In genomic region chr2:63588385-63589147, GRCh38 we compare ENCODE assay signal across 8 cellular contexts. TPM values are rescaled to one million over a fixed set of nuclear protein-coding genes. Genes with fewer than 3 reads are reported as not detected.
A peak's percentile ranks its signal among the peaks of the same experiment; 100 is the strongest.
DNase-seq lines count a peak whose midpoint lies in the region; ATAC-seq and TF ChIP-seq lines count a peak whose summit lies in the region.

TSS of gene MDH1 (plus strand) at chr2:63588963. CDS start at chr2:63589044, 81 bp downstream.
A gene with protein sequence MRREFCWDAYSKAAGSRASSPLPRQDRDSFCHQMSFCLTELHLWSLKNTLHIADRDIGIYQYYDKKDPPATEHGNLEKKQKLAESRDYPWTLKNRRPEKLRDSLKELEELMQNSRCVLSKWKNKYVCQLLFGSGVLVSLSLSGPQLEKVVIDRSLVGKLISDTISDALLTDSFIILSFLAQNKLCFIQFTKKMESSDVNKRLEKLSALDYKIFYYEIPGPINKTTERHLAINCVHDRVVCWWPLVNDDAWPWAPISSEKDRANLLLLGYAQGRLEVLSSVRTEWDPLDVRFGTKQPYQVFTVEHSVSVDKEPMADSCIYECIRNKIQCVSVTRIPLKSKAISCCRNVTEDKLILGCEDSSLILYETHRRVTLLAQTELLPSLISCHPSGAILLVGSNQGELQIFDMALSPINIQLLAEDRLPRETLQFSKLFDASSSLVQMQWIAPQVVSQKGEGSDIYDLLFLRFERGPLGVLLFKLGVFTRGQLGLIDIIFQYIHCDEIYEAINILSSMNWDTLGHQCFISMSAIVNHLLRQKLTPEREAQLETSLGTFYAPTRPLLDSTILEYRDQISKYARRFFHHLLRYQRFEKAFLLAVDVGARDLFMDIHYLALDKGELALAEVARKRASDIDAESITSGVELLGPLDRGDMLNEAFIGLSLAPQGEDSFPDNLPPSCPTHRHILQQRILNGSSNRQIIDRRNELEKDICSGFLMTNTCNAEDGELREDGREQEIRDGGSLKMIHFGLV (minus strand): TSS chr2:63588477. CDS start chr2:63588271, 206 bp downstream.

- DNase-seq in EH (ENCODE audit: low read depth) (peak; percentile 99), GOT3 (lab: John Stamatoyannopoulos, UW) (peak; percentile 84), LHCN-M2 (ENCODE audit: low read depth) (peak; percentile 100), RPMI7951 (ENCODE audit: low read depth) (peak; percentile 100), fibroblast of lung (ENCODE audit: low read depth in 2 of 2) (peak; percentile 100), naive B cell (peak; percentile 94)
- peak; percentile 76 to 95 for DNase-seq in stimulated activated effector memory CD8-positive, alpha-beta T cell treated with anti-CD3 and anti-CD28 coated beads, Interleukin-12 subunit alpha, Interleukin-12 subunit beta, amount 100 ng/mL, for 72 hours (ENCODE audit: low spot score in 2 of 2)

- peaks cover 28% of the 10 kb centered on the region for H3K4me1 Mint-ChIP-seq in activated T-helper 17 cell treated with anti-CD3 and anti-CD28 coated beads, Interleukin-2, amount 50 U/mL, for 72 hours
- peaks cover 18 to 44% (median 36%) of the 10 kb centered on the region in 3 donors for H3K4me1 Mint-ChIP-seq in naive B cell
- H3K4me1 Mint-ChIP-seq in stimulated activated effector memory CD8-positive, alpha-beta T cell treated with anti-CD3 and anti-CD28 coated beads, Interleukin-12 subunit alpha, Interleukin-12 subunit beta, amount 100 ng/mL, for 72 hours, result peaks cover 27% of the 10 kb centered on the region

- H2AFZ ChIP-seq in fibroblast of lung (ENCODE audit: low read length), result peak within 1 kb of the TSS; percentile 98

- peak within 1 kb of the TSS; percentile 92 for H3K27ac ChIP-seq in fibroblast of lung (ENCODE audit: insufficient read depth, low read length)

- ATAC-seq in activated T-helper 17 cell treated with anti-CD3 and anti-CD28 coated beads, Interleukin-2, amount 50 U/mL, for 72 hours (replicated peaks), result peak; percentile 91
- ATAC-seq in naive B cell (ENCODE audit: low read depth in 2 of 2), result peak; percentile 80 to 81
- peak; percentile 95 for ATAC-seq in stimulated activated effector memory CD8-positive, alpha-beta T cell treated with anti-CD3 and anti-CD28 coated beads, Interleukin-12 subunit alpha, Interleukin-12 subunit beta, amount 100 ng/mL, for 72 hours

- peak within 1 kb of the TSS; percentile 72 for H3K4me2 ChIP-seq in fibroblast of lung (ENCODE audit: extremely low read depth, insufficient read depth, low read length)

- H3K27ac Mint-ChIP-seq in activated T-helper 17 cell treated with anti-CD3 and anti-CD28 coated beads, Interleukin-2, amount 50 U/mL, for 72 hours, result peak within 1 kb of the TSS; percentile 98
- H3K27ac Mint-ChIP-seq in naive B cell, result peak within 1 kb of the TSS; percentile 97 to 100 (median 99)
- H3K27ac Mint-ChIP-seq in stimulated activated effector memory CD8-positive, alpha-beta T cell treated with anti-CD3 and anti-CD28 coated beads, Interleukin-12 subunit alpha, Interleukin-12 subunit beta, amount 100 ng/mL, for 72 hours, result peak within 1 kb of the TSS; percentile 91

- H3K9ac ChIP-seq in fibroblast of lung (ENCODE audit: insufficient read depth, low read length), result peak within 1 kb of the TSS; percentile 83

- peaks cover 6% of the 10 kb centered on the region for H3K4me1 ChIP-seq in fibroblast of lung (ENCODE audit: control insufficient read depth, extremely low read depth, insufficient read depth, low read length)

- H3K79me2 ChIP-seq in fibroblast of lung (ENCODE audit: control insufficient read depth, insufficient read depth, low read length), result peaks cover 38% of the 10 kb centered on the region

- peak within 1 kb of the TSS; percentile 96 for H3K4me3 Mint-ChIP-seq in activated T-helper 17 cell treated with anti-CD3 and anti-CD28 coated beads, Interleukin-2, amount 50 U/mL, for 72 hours
- H3K4me3 Mint-ChIP-seq in naive B cell, result peak within 1 kb of the TSS; percentile 89 to 99 (median 98)
- H3K4me3 Mint-ChIP-seq in stimulated activated effector memory CD8-positive, alpha-beta T cell treated with anti-CD3 and anti-CD28 coated beads, Interleukin-12 subunit alpha, Interleukin-12 subunit beta, amount 100 ng/mL, for 72 hours, result peak within 1 kb of the TSS; percentile 88

- no peaks in the 10 kb centered on the region for H3K9me3 Mint-ChIP-seq in activated T-helper 17 cell treated with anti-CD3 and anti-CD28 coated beads, Interleukin-2, amount 50 U/mL, for 72 hours
- no peaks in the 10 kb centered on the region for H3K9me3 Mint-ChIP-seq in naive B cell
- H3K9me3 Mint-ChIP-seq in stimulated activated effector memory CD8-positive, alpha-beta T cell treated with anti-CD3 and anti-CD28 coated beads, Interleukin-12 subunit alpha, Interleukin-12 subunit beta, amount 100 ng/mL, for 72 hours, result no peaks in the 10 kb centered on the region

- no peaks in the 10 kb centered on the region for H3K27me3 ChIP-seq in fibroblast of lung (ENCODE audit: control insufficient read depth, insufficient read depth, low read length)

- peaks cover 45% of the 10 kb centered on the region for H3K36me3 Mint-ChIP-seq in activated T-helper 17 cell treated with anti-CD3 and anti-CD28 coated beads, Interleukin-2, amount 50 U/mL, for 72 hours (ENCODE audit: low read depth)
- H3K36me3 Mint-ChIP-seq in naive B cell, result no peaks in the 10 kb centered on the region
- peaks cover 21% of the 10 kb centered on the region for H3K36me3 Mint-ChIP-seq in stimulated activated effector memory CD8-positive, alpha-beta T cell treated with anti-CD3 and anti-CD28 coated beads, Interleukin-12 subunit alpha, Interleukin-12 subunit beta, amount 100 ng/mL, for 72 hours

- no peaks in the 10 kb centered on the region for H3K9me3 ChIP-seq in fibroblast of lung (ENCODE audit: control insufficient read depth, insufficient read depth, low read depth, low read length)

- H3K36me3 ChIP-seq in fibroblast of lung (ENCODE audit: control insufficient read depth, insufficient read depth, low read length), result no peaks in the 10 kb centered on the region

- H3K27me3 Mint-ChIP-seq in activated T-helper 17 cell treated with anti-CD3 and anti-CD28 coated beads, Interleukin-2, amount 50 U/mL, for 72 hours, result no peaks in the 10 kb centered on the region
- H3K27me3 Mint-ChIP-seq in naive B cell, result no peaks in the 10 kb centered on the region

- TF ChIP-seq CTCF in fibroblast of lung (conservative IDR thresholded peaks at IDR 0.05 in 1 of 2, IDR thresholded peaks at IDR 0.05 in 1 of 2; ENCODE audit: low read depth in 1 of 2, low read length in 2 of 2), result no peak

- H3K4me3 ChIP-seq in fibroblast of lung (replicated peaks in 1 of 4; ENCODE audit: control extremely low read depth in 1 of 4, insufficient read depth in 1 of 4, low read depth in 3 of 4, low read length in 4 of 4), result peak within 1 kb of the TSS; percentile 96 to 98 (median 97)

- H4K20me1 ChIP-seq in fibroblast of lung (ENCODE audit: control insufficient read depth, extremely low read depth, insufficient read depth, low read length), result no peaks in the 10 kb centered on the region

RNA-seq across cellular contexts. Expression of gene MDH1, which starts in this region (rescaled TPM):
- 197 and 211 TPM in 2 replicates for total RNA-seq in LHCN-M2 (2014; rRNA removed)
- 148 TPM for polyA plus RNA-seq in LHCN-M2 (2012)
- total RNA-seq in RPMI7951 (2014; rRNA removed; shearing (Covaris generic)), result 343 and 387 TPM in 2 replicates
- 100 to 1,000 TPM; 183 to 226 TPM for total RNA-seq in activated T-helper 17 cell treated with anti-CD3 and anti-CD28 coated beads, Interleukin-2, amount 50 U/mL, for 72 hours
- total RNA-seq in fibroblast of lung, result 126 and 159 TPM in 2 replicates
- 267 and 269 TPM in 2 replicates for polyA plus RNA-seq in fibroblast of lung
- 155 and 165 TPM in 2 replicates for polyA plus RNA-seq in fibroblast of lung (2012)
- polyA minus RNA-seq in fibroblast of lung (ENCODE audit: low replicate concordance), result 41.5 and 52.3 TPM in 2 replicates
- 100 to 1,000 TPM; 203 to 322 (median 271) TPM for polyA plus RNA-seq in naive B cell (ENCODE audit: low read depth in 6 of 6)

RNA-seq across cellular contexts. Expression of the second gene that starts in this region (rescaled TPM):
- total RNA-seq in LHCN-M2 (2014; rRNA removed) (6.8 and 7.7 TPM in 2 replicates), fibroblast of lung (8.4 and 8.7 TPM in 2 replicates)
- 2.0 TPM for polyA plus RNA-seq in LHCN-M2 (2012)
- 6.1 and 11.8 TPM in 2 replicates for total RNA-seq in RPMI7951 (2014; rRNA removed; shearing (Covaris generic))
- total RNA-seq in activated T-helper 17 cell treated with anti-CD3 and anti-CD28 coated beads, Interleukin-2, amount 50 U/mL, for 72 hours, result 1 to 10 TPM; 4.8 to 9.4 TPM
- polyA plus RNA-seq in fibroblast of lung (3.5 and 5.2 TPM in 2 replicates), naive B cell (ENCODE audit: low read depth in 6 of 6) (1 to 10 TPM; 3.8 to 8.5 (median 5.9) TPM)
- polyA plus RNA-seq in fibroblast of lung (2012), result 1.8 and 2.5 TPM in 2 replicates
- 6.6 and 18.9 TPM in 2 replicates for polyA minus RNA-seq in fibroblast of lung (ENCODE audit: low replicate concordance)

Comparison
In these comparisons a context has a peak if more than half of its experiments do, and no peak if none do; other contexts are left out.
1. Peak in every context shown above with its lines: DNase-seq, ATAC-seq, H3K4me3 ChIP-seq and H3K27ac ChIP-seq.